In the genomic region with DNA sequence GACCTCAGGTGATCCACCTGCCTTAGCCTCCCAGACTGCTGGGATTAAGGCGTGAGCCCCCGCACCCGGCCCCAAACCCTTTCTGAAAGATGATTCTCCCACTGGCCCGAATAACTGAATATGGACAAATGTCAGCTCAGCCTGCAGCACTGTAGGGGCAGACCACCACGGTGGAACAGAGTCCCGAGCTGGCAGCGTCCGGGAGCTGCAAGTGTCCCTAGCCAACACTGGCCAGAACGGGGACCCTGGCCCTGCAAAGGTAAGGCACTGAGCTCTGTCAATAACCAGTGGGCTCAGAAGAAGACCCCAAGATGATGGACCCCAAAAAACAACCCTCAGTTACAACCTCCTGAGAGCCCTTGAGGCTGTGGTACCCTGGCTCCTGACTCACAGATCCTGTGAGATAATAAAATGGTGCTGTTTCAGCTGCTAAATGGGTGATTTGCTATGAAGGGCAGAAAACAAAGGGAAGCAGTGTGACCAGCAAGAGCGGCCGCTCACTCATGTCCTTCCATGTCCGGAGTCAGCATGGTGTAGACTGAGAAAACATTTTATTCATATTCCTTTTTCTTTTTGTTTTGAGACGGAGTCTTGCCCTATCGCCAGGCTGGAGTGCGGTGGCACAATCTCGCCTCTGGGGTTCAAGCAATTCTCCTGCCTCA, we compare ENCODE assay signal across 1 cellular context.
TF ChIP-seq lines count a peak whose summit lies in the region.

No MANE protein-coding gene starts in this region.

TF ChIP-seq in WTC11, 78 proteins besides CTCF, POLR2A, EP300 and RAD21 (continued from another document):
- no peak for TF ChIP-seq ARID4B (CRISPR knock-in tag; IDR thresholded peaks at IDR 0.05; ENCODE audit: borderline replicate concordance)
